In genomic region chr10:91907914-91908357, GRCh38 we compare ENCODE assay signal across 8 cellular contexts. TPM values are rescaled to one million over a fixed set of nuclear protein-coding genes. Genes with fewer than 3 reads are reported as not detected.
DNase-seq lines count a peak whose midpoint lies in the region; ATAC-seq, FAIRE-seq and TF ChIP-seq lines count a peak whose summit lies in the region.

No MANE protein-coding gene starts in this region.

- FAIRE-seq in endothelial cell of umbilical vein (lab: Jason Lieb, UNC), result no peak
- no peak for FAIRE-seq in D721Med (lab: Jason Lieb, UNC)

- H3K27me3 ChIP-seq in PC-3 (ENCODE audit: low read length), result no peaks in the 10 kb centered on the region
- peaks cover 0 to 3% of the 10 kb centered on the region in 2 experiments for H3K27me3 ChIP-seq in endothelial cell of umbilical vein (ENCODE audit: control insufficient read depth in 2 of 2, insufficient read depth in 2 of 2, low read length in 2 of 2)

- no peaks in the 10 kb centered on the region for H3K9me1 ChIP-seq in endothelial cell of umbilical vein (replicated peaks; ENCODE audit: control insufficient read depth, extremely low read depth, insufficient read depth, low read length)

- DNase-seq in T-helper 2 cell treated with Interferon-gamma antibody and Interleukin-4, amounts not matched to agents 5 μg/mL and 100 μg/mL, for 36 hours (ENCODE audit: low spot score), result no peak
- DNase-seq in T-helper 2 cell (no peak), PC-3 (no peak), endothelial cell of umbilical vein (ENCODE audit: low read depth, low spot score) (no peak), natural killer cell (no peak), occipital lobe (lab: John Stamatoyannopoulos, UW) (no peak), D721Med (ENCODE audit: insufficient read length, low spot score) (no peak)

- peak overlapping the region; percentile 98 for H2AFZ ChIP-seq in PC-3 (ENCODE audit: low read length)
- H2AFZ ChIP-seq in endothelial cell of umbilical vein (ENCODE audit: low read depth, low read length), result peak overlapping the region; percentile 86

- H3K4me1 ChIP-seq in PC-3 (ENCODE audit: insufficient read depth, low read length), result 0 out of 2 replicates have a peak, but pooled peaks cover 16% of the 10 kb centered on the region
- H3K4me1 ChIP-seq in endothelial cell of umbilical vein (ENCODE audit: control insufficient read depth, extremely low read depth, insufficient read depth, low read length), result peaks cover 18% of the 10 kb centered on the region

- TF ChIP-seq CTCF in PC-3 (conservative IDR thresholded peaks at IDR 0.05; ENCODE audit: low read depth, low read length) (no peak), endothelial cell of umbilical vein (IDR thresholded peaks at IDR 0.05; ENCODE audit: extremely low read depth in 1 of 2, insufficient read depth in 1 of 2, low read depth in 1 of 2, low read length in 2 of 2) (no peak), natural killer cell (IDR thresholded peaks at IDR 0.05) (no peak), D721Med (IDR thresholded peaks at IDR 0.05; ENCODE audit: insufficient read depth, missing control alignments) (no peak)

- H4K20me1 ChIP-seq in PC-3 (ENCODE audit: low read length), result no peaks in the 10 kb centered on the region
- H4K20me1 ChIP-seq in endothelial cell of umbilical vein (replicated peaks; ENCODE audit: control insufficient read depth, extremely low read depth, insufficient read depth, low read length), result no peaks in the 10 kb centered on the region

- H3K36me3 ChIP-seq in PC-3 (ENCODE audit: low read depth, low read length) (no peaks in the 10 kb centered on the region), endothelial cell of umbilical vein (ENCODE audit: control insufficient read depth in 2 of 2, extremely low read depth in 1 of 2, insufficient read depth in 2 of 2, low read length in 2 of 2) (no peaks in the 10 kb centered on the region)

- intact Hi-C loops in PC-3 (cut with micrococcal nuclease), result no loop called here
- intact Hi-C loops in endothelial cell of umbilical vein (cut with micrococcal nuclease), result loop anchor here (2.0 kb wide), 1 partner anchor 109 kb away; the partner anchor contains the start of gene TNKS2
- intact Hi-C loops in natural killer cell (cut with micrococcal nuclease), result loop anchor here (2.0 kb wide), 2 partner anchors 15 to 109 kb away; partner anchors contain the start of genes BTAF1 and TNKS2

- POLR2A ChIA-PET in PC-3 (lab: Charles Lee; ENCODE audit: unreplicated experiment), result no interaction called here
- POLR2A ChIA-PET in endothelial cell of umbilical vein (lab: Charles Lee), result interaction anchor here (1.6 kb wide), 1 partner anchor 16 kb away, joined by 6 read pairs; the partner anchor contains the start of gene BTAF1

- peak overlapping the region; percentile 68 for H3K9ac ChIP-seq in PC-3 (ENCODE audit: low read length)
- H3K9ac ChIP-seq in endothelial cell of umbilical vein (replicated peaks; ENCODE audit: extremely low read depth, insufficient read depth, low read length), result peak overlapping the region; percentile 38

- H3K9me3 ChIP-seq in PC-3 (ENCODE audit: low read length), result no peaks in the 10 kb centered on the region
- no peaks in the 10 kb centered on the region for H3K9me3 ChIP-seq in endothelial cell of umbilical vein (replicated peaks; ENCODE audit: control insufficient read depth, insufficient read depth, low read length)

- no peak overlapping the region for H3K27ac ChIP-seq in PC-3 (ENCODE audit: low read length)
- no peak overlapping the region for H3K27ac ChIP-seq in endothelial cell of umbilical vein (ENCODE audit: insufficient read depth, low read depth, low read length)

- ATAC-seq in PC-3 (peak; percentile 23), natural killer cell (no peak), HG02852 (IDR thresholded peaks at IDR 0.05; ENCODE audit: unreplicated experiment) (no peak)

- peaks cover 19% of the 10 kb centered on the region for H3K4me1 Mint-ChIP-seq in T-helper 2 cell treated with Interferon-gamma antibody and Interleukin-4, amounts not matched to agents 5 μg/mL and 100 μg/mL, for 36 hours (ENCODE audit: low read depth)
- H3K4me1 Mint-ChIP-seq in natural killer cell, result peaks cover 26% of the 10 kb centered on the region in 2 donors

- H3K9me3 Mint-ChIP-seq in T-helper 2 cell treated with Interferon-gamma antibody and Interleukin-4, amounts not matched to agents 5 μg/mL and 100 μg/mL, for 36 hours, result no peaks in the 10 kb centered on the region
- no peaks in the 10 kb centered on the region for H3K9me3 Mint-ChIP-seq in natural killer cell

- peak overlapping the region; percentile 87 for H3K27ac Mint-ChIP-seq in T-helper 2 cell treated with Interferon-gamma antibody and Interleukin-4, amounts not matched to agents 5 μg/mL and 100 μg/mL, for 36 hours
- H3K27ac Mint-ChIP-seq in natural killer cell, result peak overlapping the region; percentile 72 to 88

- H3K79me2 ChIP-seq in PC-3 (ENCODE audit: low read length), result 0 out of 2 replicates have a peak, but pooled peaks cover 3% of the 10 kb centered on the region
- H3K79me2 ChIP-seq in endothelial cell of umbilical vein (ENCODE audit: control insufficient read depth, insufficient read depth, low read length), result no peaks in the 10 kb centered on the region

- peak overlapping the region; percentile 98 for H3K4me2 ChIP-seq in PC-3 (ENCODE audit: low read length)
- peak overlapping the region; percentile 96 for H3K4me2 ChIP-seq in endothelial cell of umbilical vein (ENCODE audit: insufficient read depth, low read length)

- no peaks in the 10 kb centered on the region for H3F3A ChIP-seq in PC-3 (ENCODE audit: low read length, unreplicated experiment)

- H3K4me3 Mint-ChIP-seq in T-helper 2 cell treated with Interferon-gamma antibody and Interleukin-4, amounts not matched to agents 5 μg/mL and 100 μg/mL, for 36 hours, result peak overlapping the region; percentile 89
- H3K4me3 Mint-ChIP-seq in natural killer cell, result peak overlapping the region; percentile 93

- H3K4me3 ChIP-seq in PC-3 (ENCODE audit: low read length) (peak overlapping the region; percentile 90), endothelial cell of umbilical vein (replicated peaks in 1 of 3; ENCODE audit: insufficient read depth in 1 of 3, low read depth in 1 of 3, low read length in 3 of 3) (peak overlapping the region; percentile 57 to 71 (median 63))

- no TSS peak for BruUV-seq in PC-3 (replicated peaks; lab: Mats Ljungman, UMichigan)
- no TSS peak for BruUV-seq in endothelial cell of umbilical vein (replicated peaks; lab: Mats Ljungman, UMichigan)

- TF ChIP-seq POLR2A in endothelial cell of umbilical vein (IDR thresholded peaks at IDR 0.05; ENCODE audit: low read depth, low read length), result no peak

- H3K27me3 Mint-ChIP-seq in T-helper 2 cell treated with Interferon-gamma antibody and Interleukin-4, amounts not matched to agents 5 μg/mL and 100 μg/mL, for 36 hours (ENCODE audit: low read depth), result peaks cover 5% of the 10 kb centered on the region
- peaks cover 0 to 2% of the 10 kb centered on the region in 2 donors for H3K27me3 Mint-ChIP-seq in natural killer cell (ENCODE audit: low read depth in 2 of 2)

- dilution Hi-C loops in endothelial cell of umbilical vein (cut with MboI; ENCODE audit: extremely low pct_ligation_motif_present, low sequenced_read_pairs), result no loop called here

- CTCF ChIA-PET in PC-3 (lab: Charles Lee) (interaction anchor here (0.5 to 1.6 kb wide), 2 partner anchors 44 to 149 kb away, joined by 4 read pairs; no protein-coding TSS in a partner anchor), endothelial cell of umbilical vein (lab: Charles Lee) (interaction anchor here (0.8 to 4.1 kb wide), 9 partner anchors 16 to 609 kb away, joined by 3 to 24 read pairs (median 9); partner anchors contain the start of gene BTAF1)

- no peaks in the 10 kb centered on the region for H3K9me2 ChIP-seq in PC-3 (replicated peaks; ENCODE audit: low read length)

- peaks cover 3% of the 10 kb centered on the region for H3K36me3 Mint-ChIP-seq in T-helper 2 cell treated with Interferon-gamma antibody and Interleukin-4, amounts not matched to agents 5 μg/mL and 100 μg/mL, for 36 hours (ENCODE audit: low read depth)
- no peaks in the 10 kb centered on the region for H3K36me3 Mint-ChIP-seq in natural killer cell

TF ChIP-seq in endothelial cell of umbilical vein, 7 proteins besides CTCF, POLR2A, EP300 and RAD21 (continues in another document):
- no peak for TF ChIP-seq JUN (IDR thresholded peaks at IDR 0.05; ENCODE audit: borderline replicate concordance, insufficient read depth, insufficient read length, low read depth)
- no peak for TF ChIP-seq EZH2 (IDR thresholded peaks at IDR 0.05; ENCODE audit: borderline replicate concordance, low read depth, low read length, severe bottlenecking)
- no peak for TF ChIP-seq GATA2 (IDR thresholded peaks at IDR 0.05; ENCODE audit: insufficient read depth, insufficient read length, low read depth, low read length)
- TF ChIP-seq, protein P1, sequence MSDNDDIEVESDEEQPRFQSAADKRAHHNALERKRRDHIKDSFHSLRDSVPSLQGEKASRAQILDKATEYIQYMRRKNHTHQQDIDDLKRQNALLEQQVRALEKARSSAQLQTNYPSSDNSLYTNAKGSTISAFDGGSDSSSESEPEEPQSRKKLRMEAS (IDR thresholded peaks at IDR 0.05; ENCODE audit: insufficient read depth, insufficient read length), result no peak
- no peak for TF ChIP-seq FOS (IDR thresholded peaks at IDR 0.05; ENCODE audit: borderline replicate concordance, insufficient read depth, low read length)

RNA-seq across cellular contexts. Expression of gene FGFBP3, which starts 1.4 kb away (rescaled TPM):
- total RNA-seq in PC-3 (2014; rRNA removed) (0.69 and 1.2 TPM in 2 replicates), endothelial cell of umbilical vein (0.38 and 0.53 TPM in 2 replicates), natural killer cell (1 to 10 TPM; 2.0 to 2.9 (median 2.4) TPM), occipital lobe (29.8 TPM)
- 0.11 TPM in 2 replicates for polyA plus RNA-seq in endothelial cell of umbilical vein
- polyA plus RNA-seq in endothelial cell of umbilical vein (2011; cell fraction: cytosol; rRNA removed), result 0.06 and 0.07 TPM in 2 replicates
- polyA plus RNA-seq in endothelial cell of umbilical vein (2011; cell fraction: nucleus; rRNA removed), result 0.11 TPM in 2 replicates
- polyA plus RNA-seq in endothelial cell of umbilical vein (2012), result 0.25 and 0.36 TPM in 2 replicates
- polyA minus RNA-seq in endothelial cell of umbilical vein, result 0.11 TPM in 1 of 2 replicates, not detected in the other
- 0.51 TPM for polyA minus RNA-seq in endothelial cell of umbilical vein (2011; cell fraction: cytosol; rRNA and poly(A)+ RNA removed)
- 0.14 TPM in 1 of 2 replicates, not detected in the other for polyA minus RNA-seq in endothelial cell of umbilical vein (2011; cell fraction: nucleus; rRNA and poly(A)+ RNA removed)

RNA-seq across cellular contexts. Expression of gene BTAF1, which starts 15.6 kb away (rescaled TPM):
- total RNA-seq in PC-3 (2014; rRNA removed) (22.9 and 27.6 TPM in 2 replicates), endothelial cell of umbilical vein (21.3 and 23.1 TPM in 2 replicates), natural killer cell (10 to 100 TPM; 77.3 to 88.7 (median 80.7) TPM), occipital lobe (90.6 TPM)
- polyA plus RNA-seq in endothelial cell of umbilical vein, result 8.5 and 9.9 TPM in 2 replicates
- 3.7 and 5.3 TPM in 2 replicates for polyA plus RNA-seq in endothelial cell of umbilical vein (2011; cell fraction: cytosol; rRNA removed)
- polyA plus RNA-seq in endothelial cell of umbilical vein (2011; cell fraction: nucleus; rRNA removed), result 86.0 and 116 TPM in 2 replicates
- polyA plus RNA-seq in endothelial cell of umbilical vein (2012), result 22.3 and 24.7 TPM in 2 replicates
- 33.2 and 40.4 TPM in 2 replicates for polyA minus RNA-seq in endothelial cell of umbilical vein
- 22.3 TPM for polyA minus RNA-seq in endothelial cell of umbilical vein (2011; cell fraction: cytosol; rRNA and poly(A)+ RNA removed)
- polyA minus RNA-seq in endothelial cell of umbilical vein (2011; cell fraction: nucleus; rRNA and poly(A)+ RNA removed), result 60.5 and 86.2 TPM in 2 replicates
